Comparison of ENCODE assay signal across 8 cellular contexts in genomic region chr4:25172964-25173917, GRCh38. TPM values are rescaled to one million over a fixed set of nuclear protein-coding genes. Genes with fewer than 3 reads are reported as not detected.
DNase-seq lines count a peak whose midpoint lies in the region; FAIRE-seq and TF ChIP-seq lines count a peak whose summit lies in the region.

No MANE protein-coding gene starts in this region.

- peak; percentile 86 for DNase-seq in COLO829 (ENCODE audit: low spot score)
- peak; percentile 29 for DNase-seq in H54 (ENCODE audit: insufficient read length, low spot score)
- DNase-seq in OCI-M1 (lab: John Stamatoyannopoulos, UW) = peak; percentile 48
- DNase-seq in esophagus muscularis mucosa (ENCODE audit: extremely low spot score) = no peak
- peak; percentile 80 to 92 for DNase-seq in trophoblast cell
- no peak for DNase-seq in effector CD4-positive, alpha-beta T cell
- no peak for DNase-seq in stimulated activated CD4-positive, alpha-beta T cell treated with anti-CD3 and anti-CD28 coated beads, Interleukin-4, amount 100 ng/mL, for 4 hours
- DNase-seq in HuH-7.5 (ENCODE audit: low spot score) = no peak

- H4K91ac ChIP-seq in trophoblast cell (ENCODE audit: low read depth, low read length) = peak overlapping the region; percentile 13

- no peak overlapping the region for H3K14ac ChIP-seq in trophoblast cell (ENCODE audit: low read length)

- H3K4me3 ChIP-seq in esophagus muscularis mucosa (no peak overlapping the region), trophoblast cell (ENCODE audit: low read depth, low read length) (no peak overlapping the region)

- H2BK120ac ChIP-seq in trophoblast cell (ENCODE audit: insufficient read depth, low read length, poor library complexity) = peak overlapping the region; percentile 46

- H4K12ac ChIP-seq in trophoblast cell (ENCODE audit: low read depth, low read length) = no peak overlapping the region

- H3K27me3 ChIP-seq in esophagus muscularis mucosa (no peaks in the 10 kb centered on the region), trophoblast cell (ENCODE audit: insufficient read depth, low read length) (no peaks in the 10 kb centered on the region)

- peak overlapping the region; percentile 64 for H2BK5ac ChIP-seq in trophoblast cell (ENCODE audit: low read depth, low read length, poor library complexity)

- intact Hi-C loops in esophagus muscularis mucosa (cut with DNase I) = loop anchor here (10.0 kb wide), 1 partner anchor 202 kb away; the partner anchor contains the start of gene ANAPC4

- H3K79me1 ChIP-seq in trophoblast cell (ENCODE audit: low read length) = peaks cover 15% of the 10 kb centered on the region

- H3K4me1 ChIP-seq in esophagus muscularis mucosa (peaks cover 17 to 22% (median 20%) of the 10 kb centered on the region in 4 donors), trophoblast cell (ENCODE audit: control insufficient read depth in 1 of 2, insufficient read depth in 2 of 2, low read length in 2 of 2) (peaks cover 8 to 16% of the 10 kb centered on the region in 2 experiments)

- TF ChIP-seq POLR2A in H54 (IDR thresholded peaks at IDR 0.05; ENCODE audit: low read depth, low read length) (no peak), esophagus muscularis mucosa (IDR thresholded peaks at IDR 0.05; ENCODE audit: low read depth) (no peak)

- peak overlapping the region; percentile 40 for H3K4me2 ChIP-seq in trophoblast cell (ENCODE audit: low read length)

- no peak overlapping the region for H4K8ac ChIP-seq in trophoblast cell (ENCODE audit: low read depth, low read length)

- no peak overlapping the region for H3K23ac ChIP-seq in trophoblast cell (ENCODE audit: low read length)

- peak overlapping the region; percentile 40 to 56 (median 50) for H3K27ac ChIP-seq in esophagus muscularis mucosa (replicated peaks in 1 of 4)
- H3K27ac ChIP-seq in trophoblast cell (ENCODE audit: low read depth, low read length) = peak overlapping the region; percentile 86

- H3K9me3 ChIP-seq in esophagus muscularis mucosa (no peaks in the 10 kb centered on the region), trophoblast cell (ENCODE audit: insufficient read depth, low read depth, low read length) (peaks cover 1% of the 10 kb centered on the region)

- peak; percentile 94 for FAIRE-seq in H54 (lab: Jason Lieb, UNC)

- H3K36me3 ChIP-seq in esophagus muscularis mucosa (no peaks in the 10 kb centered on the region), trophoblast cell (ENCODE audit: control insufficient read depth in 1 of 2, insufficient read depth in 2 of 2, low read length in 2 of 2) (no peaks in the 10 kb centered on the region)

- no peak overlapping the region for H3K18ac ChIP-seq in trophoblast cell (ENCODE audit: low read length)

- no peak overlapping the region for H2AK5ac ChIP-seq in trophoblast cell (ENCODE audit: low read length)

- no peak overlapping the region for H3K4ac ChIP-seq in trophoblast cell (ENCODE audit: low read depth, low read length)

- H2BK12ac ChIP-seq in trophoblast cell (ENCODE audit: low read length) = peak overlapping the region; percentile 82

- no peak for TF ChIP-seq EP300 in esophagus muscularis mucosa (IDR thresholded peaks at IDR 0.05)

- H3K79me2 ChIP-seq in trophoblast cell (ENCODE audit: control insufficient read depth, insufficient read depth, low read length, poor library complexity) = no peaks in the 10 kb centered on the region

- H3K9ac ChIP-seq in trophoblast cell (ENCODE audit: low read length) = no peak overlapping the region

- no peak for TF ChIP-seq CTCF in esophagus muscularis mucosa (IDR thresholded peaks at IDR 0.05)

- 43% methylated on average over 3 of the region's 3 CpGs for WGBS in esophagus muscularis mucosa
- no CpG with 5 or more reads among the region's 3 CpGs for WGBS in trophoblast cell (ENCODE audit: extremely low coverage, insufficient coverage, insufficient read length)

- no peak overlapping the region for H2AFZ ChIP-seq in trophoblast cell (ENCODE audit: insufficient read depth, low read length, poor library complexity)

RNA-seq across cellular contexts. Expression of gene SEPSECS, which starts 13.0 kb away (rescaled TPM):
- total RNA-seq in esophagus muscularis mucosa = 1 to 10 TPM; 3.8 to 6.2 (median 4.0) TPM
- 3.4 TPM in 2 replicates for polyA plus RNA-seq in trophoblast cell (2013)

Comparison
In these comparisons a context has a peak if more than half of its experiments do, and no peak if none do; other contexts are left out.
1. DNase-seq: peak in COLO829 (single experiment), H54 (single experiment), OCI-M1 (single experiment) and trophoblast cell (2 of 2); none in esophagus muscularis mucosa (single experiment), effector CD4-positive, alpha-beta T cell (single experiment), stimulated activated CD4-positive, alpha-beta T cell treated with anti-CD3 and anti-CD28 coated beads, Interleukin-4, amount 100 ng/mL, for 4 hours (0 of 2) and HuH-7.5 (single experiment).